ENCODE assay signal across 14 cellular contexts in the genomic region with DNA sequence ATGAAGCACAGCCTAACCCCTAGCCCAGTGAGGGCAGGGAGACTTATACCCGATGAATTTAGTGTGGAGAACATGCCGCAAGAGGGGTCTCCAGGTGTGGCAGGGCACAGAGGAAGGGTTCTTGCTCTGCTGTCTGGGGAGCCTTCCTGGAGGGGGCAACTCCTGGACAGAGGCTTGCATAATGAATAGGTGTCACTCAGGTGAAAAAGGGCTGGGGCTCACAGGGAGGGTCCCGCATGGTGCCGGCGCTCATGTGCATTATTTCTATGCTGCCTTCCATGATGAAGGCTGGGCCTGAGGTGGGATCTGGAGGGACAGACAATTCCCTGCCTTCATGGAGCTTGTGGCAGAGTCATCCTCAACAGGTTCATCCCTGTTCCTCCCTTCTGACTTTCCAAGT. TPM values are rescaled to one million over a fixed set of nuclear protein-coding genes. Genes with fewer than 3 reads are reported as not detected.
"Had no signal": no experiment of that assay in that cellular context is flagged by ENCODE, and none has a peak within 500 bp of the region (broad histone marks: within the 10 kb centered on the region; RNA-seq: fewer than 3 reads in every experiment).

No MANE protein-coding gene starts in this region.

- H3K36me3 ChIP-seq: esophagus squamous epithelium, tibial nerve had no signal

- H3K4me3 ChIP-seq: esophagus squamous epithelium, hepatocyte, skin epidermis, tibial nerve had no signal

- H3K27me3 Mint-ChIP-seq: activated B cell treated with CpG ODN at 0.5 μM for 24 hours had no signal

- H3K27ac Mint-ChIP-seq: activated B cell treated with CpG ODN at 0.5 μM for 24 hours; activated naive CD4-positive, alpha-beta T cell treated with anti-CD3 and anti-CD28 coated beads for 36 hours had no signal

- H3K27me3 ChIP-seq: esophagus squamous epithelium, hepatocyte, tibial nerve had no signal

- H3K9me3 ChIP-seq: esophagus squamous epithelium had no signal

- DNase-seq: activated B cell treated with CpG ODN at 0.5 μM for 24 hours; activated CD4-positive, alpha-beta T cell treated with anti-CD3 and anti-CD28 coated beads, Interleukin-2, amount 50 U/mL, for 1 hour; activated naive CD4-positive, alpha-beta T cell treated with anti-CD3 and anti-CD28 coated beads for 36 hours; esophagus squamous epithelium; mesendoderm; nucleus accumbens; stimulated activated CD4-positive, alpha-beta T cell treated with anti-CD3 and anti-CD28 coated beads, Interleukin-15, amount 100 ng/mL, for 24 hours; stimulated activated CD4-positive, alpha-beta T cell treated with anti-CD3 and anti-CD28 coated beads, Interleukin-4, amount 100 ng/mL, for 1 hour; stimulated activated naive CD4-positive, alpha-beta T cell; substantia nigra had no signal

- H3K27ac ChIP-seq: esophagus squamous epithelium, skin epidermis, tibial nerve had no signal

- H3K4me3 Mint-ChIP-seq: activated B cell treated with CpG ODN at 0.5 μM for 24 hours; activated naive CD4-positive, alpha-beta T cell treated with anti-CD3 and anti-CD28 coated beads for 36 hours; nephron had no signal

- H3K9me3 Mint-ChIP-seq: activated B cell treated with CpG ODN at 0.5 μM for 24 hours; activated naive CD4-positive, alpha-beta T cell treated with anti-CD3 and anti-CD28 coated beads for 36 hours; nephron had no signal

RNA-seq across cellular contexts. Expression of a gene that starts 51.5 kb away (rescaled TPM):
- total RNA-seq: activated B cell treated with CpG ODN at 0.5 μM for 24 hours had no signal
